15 cellular contexts compared by ENCODE assay signal in the genomic region with DNA sequence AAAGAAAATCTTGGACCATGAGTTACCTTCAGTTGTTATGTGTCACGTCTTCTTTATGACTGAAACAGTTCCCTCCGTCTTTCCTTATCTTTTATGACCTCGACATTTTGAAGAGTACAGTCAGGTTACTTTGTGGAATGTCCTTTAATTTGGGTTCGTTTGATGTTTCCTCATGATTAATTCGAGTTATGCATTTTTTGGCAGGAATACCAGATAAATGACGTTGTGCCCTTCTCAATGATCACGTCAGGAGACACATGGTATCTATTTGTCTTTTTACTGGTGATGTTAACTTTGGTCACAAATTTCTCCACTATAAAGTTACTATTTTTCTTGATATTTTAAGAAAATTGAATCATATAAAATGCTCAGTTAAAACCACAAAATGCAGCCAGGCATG. TPM values are rescaled to one million over a fixed set of nuclear protein-coding genes. Genes with fewer than 3 reads are reported as not detected.
A peak's percentile ranks its signal among the peaks of the same experiment; 100 is the strongest.
DNase-seq lines count a peak whose midpoint lies in the region; ATAC-seq and TF ChIP-seq lines count a peak whose summit lies in the region.
"Had no signal": no experiment of that assay in that cellular context is flagged by ENCODE, and none has a peak within 500 bp of the region (broad histone marks: within the 10 kb centered on the region; RNA-seq: fewer than 3 reads in every experiment).

No MANE protein-coding gene starts in this region.

- ATAC-seq in IMR-90 (ENCODE audit: low read depth): no peak
- ATAC-seq: HCT116 had no signal

- no peak overlapping the region for H3K4me3 ChIP-seq in AG09309 (ENCODE audit: control insufficient read depth, low read depth, low read length)
- no peak overlapping the region for H3K4me3 ChIP-seq in IMR-90 (ENCODE audit: insufficient read depth, low read depth, low read length)
- no peak overlapping the region for H3K4me3 ChIP-seq in cardiac fibroblast (replicated peaks in 1 of 2; ENCODE audit: low read depth in 2 of 2, low read length in 2 of 2)
- no peak overlapping the region for H3K4me3 ChIP-seq in fibroblast of the aortic adventitia (ENCODE audit: low read depth, low read length)

- no peaks in the 10 kb centered on the region for H3K9me1 ChIP-seq in IMR-90 (ENCODE audit: insufficient read depth, low read length)

- no peak overlapping the region for H3K56ac ChIP-seq in IMR-90 (ENCODE audit: extremely low read depth, insufficient read depth, low read length)

- H4K8ac ChIP-seq in IMR-90 (ENCODE audit: low read depth in 2 of 2, low read length in 2 of 2): no peak overlapping the region

- no peak overlapping the region for H2BK120ac ChIP-seq in IMR-90 (ENCODE audit: low read depth, low read length)

- peak; percentile 3 for DNase-seq in AG09309 (ENCODE audit: low read depth)
- DNase-seq in IMR-90: peak; percentile 33
- peak; percentile 39 to 63 for DNase-seq in cardiac fibroblast (ENCODE audit: low read depth in 2 of 2)
- DNase-seq in fibroblast of the aortic adventitia (ENCODE audit: low read depth): peak; percentile 43
- no peak for DNase-seq in activated CD4-positive, CD25-positive, alpha-beta regulatory T cell treated with anti-CD3 and anti-CD28 coated beads, Interleukin-2, amount 50 U/mL, for 72 hours
- no peak for DNase-seq in activated naive CD4-positive, alpha-beta T cell (lab: John Stamatoyannopoulos, UW)
- DNase-seq in activated CD4-positive, alpha-beta memory T cell treated with anti-CD3 and anti-CD28 coated beads, Interleukin-2, amount 10 ng/mL, durations not matched to agents 7 days and 5 days: no peak
- DNase-seq: BE2C; CD4-positive, alpha-beta memory T cell; DMS153; DMS79 treated with DMSO at 0.1 percent for 48 hours; GF-D8 had no signal

- H3K9ac ChIP-seq in IMR-90 (ENCODE audit: low read depth, low read length): no peak overlapping the region

- peaks cover 13% of the 10 kb centered on the region for H3K27me3 Mint-ChIP-seq in activated CD4-positive, alpha-beta memory T cell treated with anti-CD3 and anti-CD28 coated beads, Interleukin-2, amount 10 ng/mL, durations not matched to agents 7 days and 5 days

- no peaks in the 10 kb centered on the region for H3K36me3 Mint-ChIP-seq in activated CD4-positive, alpha-beta memory T cell treated with anti-CD3 and anti-CD28 coated beads, Interleukin-2, amount 10 ng/mL, durations not matched to agents 7 days and 5 days (ENCODE audit: low read depth)
- H3K36me3 Mint-ChIP-seq: CD4-positive, alpha-beta memory T cell had no signal

- H3K27ac ChIP-seq in IMR-90 (ENCODE audit: insufficient read depth, low read length): no peak overlapping the region
- H3K27ac ChIP-seq: C4-2B had no signal

- no peak overlapping the region for H2BK5ac ChIP-seq in IMR-90 (ENCODE audit: low read depth, low read length, poor library complexity, severe bottlenecking)

- CTCF ChIA-PET in IMR-90 (lab: Yijun Ruan, JAX): no interaction called here
- CTCF ChIA-PET in activated CD4-positive, alpha-beta memory T cell treated with anti-CD3 and anti-CD28 coated beads, Interleukin-2, amount 10 ng/mL, durations not matched to agents 7 days and 5 days (lab: Charles Lee): no interaction called here

- no peak overlapping the region for H2AK5ac ChIP-seq in IMR-90 (ENCODE audit: low read depth, low read length)

- H4K20me1 ChIP-seq in IMR-90 (ENCODE audit: insufficient read depth, low read length): no peaks in the 10 kb centered on the region

- no peaks in the 10 kb centered on the region for H3K4me1 Mint-ChIP-seq in activated CD4-positive, alpha-beta memory T cell treated with anti-CD3 and anti-CD28 coated beads, Interleukin-2, amount 10 ng/mL, durations not matched to agents 7 days and 5 days

- no TSS peak for BruUV-seq in IMR-90 (replicated peaks; lab: Mats Ljungman, UMichigan)

- H4K5ac ChIP-seq in IMR-90 (ENCODE audit: low read depth, low read length): no peak overlapping the region

- WGBS in IMR-90 (ENCODE audit: extremely low coverage in 2 of 2, insufficient read length in 1 of 2), 2 experiments: no CpG with 5 or more reads among the region's 7 CpGs

- in situ Hi-C loops in IMR-90 (cut with MboI; ENCODE audit: low sequenced_read_pairs): no loop called here

- no peak overlapping the region for H2BK20ac ChIP-seq in IMR-90 (ENCODE audit: low read depth, low read length)

- no peaks in the 10 kb centered on the region for H3K9me3 ChIP-seq in IMR-90 (ENCODE audit: control insufficient read depth, insufficient read depth, low read length)
- H3K9me3 ChIP-seq: BE2C had no signal

- no peak overlapping the region for H3K18ac ChIP-seq in IMR-90 (ENCODE audit: low read depth, low read length)

- H2AFZ ChIP-seq in IMR-90 (replicated peaks; ENCODE audit: low read length, poor library complexity): no peak overlapping the region

- no peak overlapping the region for H3K27ac Mint-ChIP-seq in activated CD4-positive, alpha-beta memory T cell treated with anti-CD3 and anti-CD28 coated beads, Interleukin-2, amount 10 ng/mL, durations not matched to agents 7 days and 5 days
- H3K27ac Mint-ChIP-seq: CD4-positive, alpha-beta memory T cell; IgD-negative memory B cell had no signal

- dilution Hi-C loops in IMR-90 (cut with HindIII; ENCODE audit: low sequenced_read_pairs, unreplicated experiment): no loop called here

- H3K23ac ChIP-seq in IMR-90 (ENCODE audit: low read depth, low read length): no peak overlapping the region

- TF ChIP-seq CTCF in AG09309 (IDR thresholded peaks at IDR 0.05; ENCODE audit: control insufficient read depth, insufficient read depth, low read depth, low read length, missing control alignments): no peak
- TF ChIP-seq CTCF in IMR-90 (conservative IDR thresholded peaks at IDR 0.05; ENCODE audit: low read depth, low read length): no peak
- TF ChIP-seq CTCF in cardiac fibroblast (IDR thresholded peaks at IDR 0.05; ENCODE audit: low read depth, low read length): no peak
- TF ChIP-seq CTCF in fibroblast of the aortic adventitia (IDR thresholded peaks at IDR 0.05; ENCODE audit: insufficient read depth, low read length): no peak

- no peak overlapping the region for H3K4me3 Mint-ChIP-seq in activated CD4-positive, alpha-beta memory T cell treated with anti-CD3 and anti-CD28 coated beads, Interleukin-2, amount 10 ng/mL, durations not matched to agents 7 days and 5 days
- H3K4me3 Mint-ChIP-seq: CD4-positive, alpha-beta memory T cell; IgD-negative memory B cell had no signal

- no peak overlapping the region for H3K14ac ChIP-seq in IMR-90 (replicated peaks; ENCODE audit: low read depth, low read length)

- no peak overlapping the region for H4K91ac ChIP-seq in IMR-90 (ENCODE audit: insufficient read depth, low read depth, low read length)

- intact Hi-C loops in IMR-90 (cut with micrococcal nuclease): no loop called here

- no peak for TF ChIP-seq RAD21 in IMR-90 (IDR thresholded peaks at IDR 0.05; ENCODE audit: low read length)

- H2AK9ac ChIP-seq in IMR-90 (replicated peaks; ENCODE audit: low read depth, low read length, poor library complexity): no peak overlapping the region

- no peaks in the 10 kb centered on the region for H3K4me1 ChIP-seq in IMR-90 (ENCODE audit: control insufficient read depth, insufficient read depth, low read length)
- H3K4me1 ChIP-seq: BE2C had no signal

- H3K27me3 ChIP-seq in IMR-90 (ENCODE audit: control insufficient read depth, insufficient read depth, low read length): no peaks in the 10 kb centered on the region; the same call in 1 of the 2 replicates
- H3K27me3 ChIP-seq: BE2C had no signal

- no peak for TF ChIP-seq POLR2A in IMR-90 (IDR thresholded peaks at IDR 0.05; ENCODE audit: low read depth, low read length)

- no peaks in the 10 kb centered on the region for H3K79me1 ChIP-seq in IMR-90 (ENCODE audit: low read depth in 1 of 2, low read length in 2 of 2)

- no peak overlapping the region for H3K4ac ChIP-seq in IMR-90 (ENCODE audit: low read depth, low read length)

- no peak overlapping the region for H3K4me2 ChIP-seq in IMR-90 (ENCODE audit: low read depth, low read length)

- POLR2A ChIA-PET in IMR-90 (lab: Charles Lee; ENCODE audit: unreplicated experiment): no interaction called here
- POLR2A ChIA-PET in activated CD4-positive, alpha-beta memory T cell treated with anti-CD3 and anti-CD28 coated beads, Interleukin-2, amount 10 ng/mL, durations not matched to agents 7 days and 5 days (lab: Charles Lee): no interaction called here

- no peak overlapping the region for H2BK15ac ChIP-seq in IMR-90 (ENCODE audit: low read depth, low read length)

- no peaks in the 10 kb centered on the region for H3K36me3 ChIP-seq in IMR-90 (ENCODE audit: control insufficient read depth, insufficient read depth, low read length)
- H3K36me3 ChIP-seq: BE2C had no signal

- no peaks in the 10 kb centered on the region for H3K9me3 Mint-ChIP-seq in activated CD4-positive, alpha-beta memory T cell treated with anti-CD3 and anti-CD28 coated beads, Interleukin-2, amount 10 ng/mL, durations not matched to agents 7 days and 5 days

TF ChIP-seq in IMR-90, 13 proteins besides CTCF, POLR2A, EP300 and RAD21:
- TF ChIP-seq FOS (IDR thresholded peaks at IDR 0.05; ENCODE audit: low read depth, low read length): no peak
- TF ChIP-seq MXI1 (IDR thresholded peaks at IDR 0.05; ENCODE audit: borderline replicate concordance, low read depth, low read length): no peak

RNA-seq across cellular contexts. Expression of a gene that starts 17.3 kb away (rescaled TPM):
- total RNA-seq in IMR-90 (2012; rRNA removed) (0.28 and 0.36 TPM in 2 replicates), fibroblast of the aortic adventitia (ENCODE audit: low replicate concordance) (0.27 and 1.1 TPM in 2 replicates)
- polyA plus RNA-seq in IMR-90 (2012; rRNA removed): 0.14 and 0.17 TPM in 2 replicates
- polyA plus RNA-seq in IMR-90 (2012; cell fraction: cytosol; rRNA removed): 0.05 and 0.08 TPM in 2 replicates
- polyA plus RNA-seq in IMR-90 (2012; cell fraction: nucleus; rRNA removed; ENCODE audit: low replicate concordance): 0.16 and 0.32 TPM in 2 replicates
- not detected for total RNA-seq in activated CD4-positive, alpha-beta memory T cell treated with anti-CD3 and anti-CD28 coated beads, Interleukin-2, amount 10 ng/mL, durations not matched to agents 7 days and 5 days
- total RNA-seq: CD4-positive, alpha-beta memory T cell had no signal
- polyA plus RNA-seq: CD4-positive, alpha-beta memory T cell; IgD-negative memory B cell had no signal

RNA-seq across cellular contexts. Expression of a gene that starts 40.1 kb away (rescaled TPM):
- total RNA-seq in IMR-90 (2012; rRNA removed) (not detected in 2 replicates), fibroblast of the aortic adventitia (ENCODE audit: low replicate concordance) (not detected in 2 replicates)
- not detected in 2 replicates for polyA plus RNA-seq in IMR-90 (2012; rRNA removed)
- not detected in 2 replicates for polyA plus RNA-seq in IMR-90 (2012; cell fraction: cytosol; rRNA removed)
- not detected in 2 replicates for polyA plus RNA-seq in IMR-90 (2012; cell fraction: nucleus; rRNA removed; ENCODE audit: low replicate concordance)
- total RNA-seq in activated CD4-positive, alpha-beta memory T cell treated with anti-CD3 and anti-CD28 coated beads, Interleukin-2, amount 10 ng/mL, durations not matched to agents 7 days and 5 days: not detected
- total RNA-seq: CD4-positive, alpha-beta memory T cell had no signal
- polyA plus RNA-seq: CD4-positive, alpha-beta memory T cell; IgD-negative memory B cell had no signal

Comparison
In these comparisons a context has a peak if more than half of its experiments do, and no peak if none do; other contexts are left out.
1. DNase-seq: peak in AG09309 (single experiment), IMR-90 (single experiment), cardiac fibroblast (2 of 2) and fibroblast of the aortic adventitia (single experiment); none in activated CD4-positive, CD25-positive, alpha-beta regulatory T cell treated with anti-CD3 and anti-CD28 coated beads, Interleukin-2, amount 50 U/mL, for 72 hours (single experiment), activated naive CD4-positive, alpha-beta T cell (0 of 4) and activated CD4-positive, alpha-beta memory T cell treated with anti-CD3 and anti-CD28 coated beads, Interleukin-2, amount 10 ng/mL, durations not matched to agents 7 days and 5 days (single experiment).